ENCODE assay signal across 24 cellular contexts in genomic region chr12:56529656-56530055, GRCh38. TPM values are rescaled to one million over a fixed set of nuclear protein-coding genes. Genes with fewer than 3 reads are reported as not detected.
DNase-seq lines count a peak whose midpoint lies in the region; ATAC-seq and TF ChIP-seq lines count a peak whose summit lies in the region.
"Had no signal": no experiment of that assay in that cellular context is flagged by ENCODE, and none has a peak within 500 bp of the region (broad histone marks: within the 10 kb centered on the region; RNA-seq: fewer than 3 reads in every experiment).

No MANE protein-coding gene starts in this region.

- H3K27ac ChIP-seq in breast epithelium (no peak overlapping the region), vagina (peak overlapping the region; percentile 62)
- H3K27ac ChIP-seq: adrenal gland, gastroesophageal sphincter had no signal

- TF ChIP-seq CTCF in MCF 10A (IDR thresholded peaks at IDR 0.05; ENCODE audit: unreplicated experiment) (no peak), breast epithelium (IDR thresholded peaks at IDR 0.05) (no peak), fibroblast of the aortic adventitia (IDR thresholded peaks at IDR 0.05; ENCODE audit: insufficient read depth, low read length) (no peak), vagina (IDR thresholded peaks at IDR 0.05) (no peak)

- CTCF ChIA-PET in MCF 10A (lab: Yijun Ruan, JAX) = interaction anchor here (0.6 to 2.1 kb wide), 8 partner anchors 9 to 1595 kb away, joined by 3 to 12 read pairs (median 4); partner anchors contain the start of gene SMARCC2

- no TSS peak for BruUV-seq in MCF 10A (replicated peaks; lab: Mats Ljungman, UMichigan)

- no peaks in the 10 kb centered on the region for H3K9me3 Mint-ChIP-seq in MCF 10A (ENCODE audit: unreplicated experiment)
- H3K9me3 Mint-ChIP-seq: stimulated activated effector memory CD8-positive, alpha-beta T cell treated with anti-CD3 and anti-CD28 coated beads, Interleukin-12 subunit alpha, Interleukin-12 subunit beta, amount 100 ng/mL, for 72 hours had no signal

- DNase-seq in MCF 10A (ENCODE audit: unreplicated experiment) = peak; percentile 81
- no peak for DNase-seq in breast epithelium (ENCODE audit: low spot score in 2 of 2)
- DNase-seq in amniotic epithelial cell (ENCODE audit: low read depth) = peak; percentile 38
- peak; percentile 27 for DNase-seq in fibroblast of the aortic adventitia (ENCODE audit: low read depth)
- no peak for DNase-seq in vagina (ENCODE audit: extremely low spot score in 2 of 2)
- DNase-seq: 8988T; activated CD8-positive, alpha-beta T cell treated with anti-CD3 and anti-CD28 coated beads, Interleukin-2, amount 10 ng/mL, durations not matched to agents 7 days and 5 days; activated gamma-delta T cell treated with Interleukin-2 at 50 U/mL for 16 hours; adrenal gland; Karpas-422; kidney; NCI-H1105; NCI-H2107; NK-92 treated with Interleukin-12 subunit alpha and Interleukin-12 subunit beta, amount 100 ng/mL, for 24 hours; small intestine; stimulated activated CD4-positive, alpha-beta T cell treated with anti-CD3 and anti-CD28 coated beads, Interleukin-2, amount 100 ng/mL, for 24 hours had no signal

- H3K27ac Mint-ChIP-seq in MCF 10A (ENCODE audit: low read depth, unreplicated experiment) = peak overlapping the region; percentile 96
- H3K27ac Mint-ChIP-seq: activated CD8-positive, alpha-beta T cell treated with anti-CD3 and anti-CD28 coated beads, Interleukin-2, amount 10 ng/mL, durations not matched to agents 7 days and 5 days; stimulated activated effector memory CD8-positive, alpha-beta T cell treated with anti-CD3 and anti-CD28 coated beads, Interleukin-12 subunit alpha, Interleukin-12 subunit beta, amount 100 ng/mL, for 72 hours had no signal

- H3K4me3 Mint-ChIP-seq in MCF 10A (ENCODE audit: unreplicated experiment) = peak overlapping the region; percentile 42
- H3K4me3 Mint-ChIP-seq: activated CD8-positive, alpha-beta T cell treated with anti-CD3 and anti-CD28 coated beads, Interleukin-2, amount 10 ng/mL, durations not matched to agents 7 days and 5 days; stimulated activated effector memory CD8-positive, alpha-beta T cell treated with anti-CD3 and anti-CD28 coated beads, Interleukin-12 subunit alpha, Interleukin-12 subunit beta, amount 100 ng/mL, for 72 hours had no signal

- H3K27me3 ChIP-seq in breast epithelium (no peaks in the 10 kb centered on the region), vagina (no peaks in the 10 kb centered on the region)
- H3K27me3 ChIP-seq: adrenal gland, gastroesophageal sphincter had no signal

- no peak for ATAC-seq in GM21381 (IDR thresholded peaks at IDR 0.05; ENCODE audit: unreplicated experiment)
- ATAC-seq in GM18861 (IDR thresholded peaks at IDR 0.05; ENCODE audit: unreplicated experiment) = no peak
- no peak for ATAC-seq in HG03571 (IDR thresholded peaks at IDR 0.05; ENCODE audit: unreplicated experiment)
- ATAC-seq: activated CD8-positive, alpha-beta T cell treated with anti-CD3 and anti-CD28 coated beads, Interleukin-2, amount 10 ng/mL, durations not matched to agents 7 days and 5 days; gastroesophageal sphincter; HCT116; SK-N-SH treated with all-trans-retinoic acid at 6 μM for 48 hours; stimulated activated effector memory CD8-positive, alpha-beta T cell treated with anti-CD3 and anti-CD28 coated beads, Interleukin-12 subunit alpha, Interleukin-12 subunit beta, amount 100 ng/mL, for 72 hours had no signal

- H3K4me1 Mint-ChIP-seq in MCF 10A (ENCODE audit: insufficient read depth, unreplicated experiment) = peaks cover 43% of the 10 kb centered on the region
- H3K4me1 Mint-ChIP-seq: stimulated activated effector memory CD8-positive, alpha-beta T cell treated with anti-CD3 and anti-CD28 coated beads, Interleukin-12 subunit alpha, Interleukin-12 subunit beta, amount 100 ng/mL, for 72 hours had no signal

- TF ChIP-seq POLR2A in breast epithelium (IDR thresholded peaks at IDR 0.05) (no peak), vagina (IDR thresholded peaks at IDR 0.05) (no peak)

- H3K4me3 ChIP-seq in breast epithelium (no peak overlapping the region), fibroblast of the aortic adventitia (ENCODE audit: low read depth, low read length) (no peak overlapping the region), vagina (no peak overlapping the region)
- H3K4me3 ChIP-seq: adrenal gland, gastroesophageal sphincter had no signal

- no peaks in the 10 kb centered on the region for H3K36me3 ChIP-seq in breast epithelium
- H3K36me3 ChIP-seq in vagina = no peaks in the 10 kb centered on the region
- H3K36me3 ChIP-seq: adrenal gland, gastroesophageal sphincter had no signal

- intact Hi-C loops in MCF 10A (cut with micrococcal nuclease) = no loop called here
- intact Hi-C loops in breast epithelium (cut with DNase I; ENCODE audit: low total_unique reads) = loop anchor here (5.0 kb wide), 1 partner anchor 313 kb away; no protein-coding TSS in a partner anchor
- intact Hi-C loops in vagina (cut with DNase I) = no loop called here

- peaks cover 4% of the 10 kb centered on the region for H3K36me3 Mint-ChIP-seq in MCF 10A (ENCODE audit: insufficient read depth, unreplicated experiment)
- H3K36me3 Mint-ChIP-seq: stimulated activated effector memory CD8-positive, alpha-beta T cell treated with anti-CD3 and anti-CD28 coated beads, Interleukin-12 subunit alpha, Interleukin-12 subunit beta, amount 100 ng/mL, for 72 hours had no signal

- H3K27me3 Mint-ChIP-seq in MCF 10A (ENCODE audit: insufficient read depth, unreplicated experiment) = no peaks in the 10 kb centered on the region

- POLR2A ChIA-PET in MCF 10A (lab: Yijun Ruan, JAX) = interaction anchor here (0.6 to 3.2 kb wide), 7 partner anchors 8 to 1215 kb away, joined by 3 to 17 read pairs (median 5); partner anchors contain the start of genes RBMS2 and TSPAN31

- H3K9me3 ChIP-seq in breast epithelium (no peaks in the 10 kb centered on the region), vagina (no peaks in the 10 kb centered on the region)
- H3K9me3 ChIP-seq: adrenal gland, gastroesophageal sphincter had no signal

- H3K4me1 ChIP-seq in breast epithelium (peaks cover 0 to 3% of the 10 kb centered on the region in 2 donors), vagina (peaks cover 59% of the 10 kb centered on the region)

RNA-seq across cellular contexts. Expression of gene RBMS2, which starts 8.0 kb away (rescaled TPM):
- total RNA-seq in MCF 10A (2022) = 34.9 and 62.7 TPM in 2 replicates
- 10 to 100 TPM; 22.9 to 27.5 (median 27.2) TPM for total RNA-seq in breast epithelium
- total RNA-seq in fibroblast of the aortic adventitia (ENCODE audit: low replicate concordance) = 7.1 and 19.2 TPM in 2 replicates
- total RNA-seq in vagina = 20.6 TPM

RNA-seq across cellular contexts. Expression of gene GLS2, which starts 41.7 kb away (rescaled TPM):
- total RNA-seq in MCF 10A (2022) (3.9 and 4.8 TPM in 2 replicates), breast epithelium (1 to 10 TPM in 2 of 3 donors, under 1 TPM in 1; 0.16 to 5.1 (median 4.6) TPM), fibroblast of the aortic adventitia (ENCODE audit: low replicate concordance) (0.36 TPM in 1 of 2 replicates, not detected in the other), vagina (5.2 TPM)
- total RNA-seq: NCI-H460 had no signal

Comparison
In these comparisons a context has a peak if more than half of its experiments do, and no peak if none do; other contexts are left out.
1. DNase-seq: peak in MCF 10A (single experiment), amniotic epithelial cell (single experiment) and fibroblast of the aortic adventitia (single experiment); none in breast epithelium (0 of 2) and vagina (0 of 2).